In the genomic region with DNA sequence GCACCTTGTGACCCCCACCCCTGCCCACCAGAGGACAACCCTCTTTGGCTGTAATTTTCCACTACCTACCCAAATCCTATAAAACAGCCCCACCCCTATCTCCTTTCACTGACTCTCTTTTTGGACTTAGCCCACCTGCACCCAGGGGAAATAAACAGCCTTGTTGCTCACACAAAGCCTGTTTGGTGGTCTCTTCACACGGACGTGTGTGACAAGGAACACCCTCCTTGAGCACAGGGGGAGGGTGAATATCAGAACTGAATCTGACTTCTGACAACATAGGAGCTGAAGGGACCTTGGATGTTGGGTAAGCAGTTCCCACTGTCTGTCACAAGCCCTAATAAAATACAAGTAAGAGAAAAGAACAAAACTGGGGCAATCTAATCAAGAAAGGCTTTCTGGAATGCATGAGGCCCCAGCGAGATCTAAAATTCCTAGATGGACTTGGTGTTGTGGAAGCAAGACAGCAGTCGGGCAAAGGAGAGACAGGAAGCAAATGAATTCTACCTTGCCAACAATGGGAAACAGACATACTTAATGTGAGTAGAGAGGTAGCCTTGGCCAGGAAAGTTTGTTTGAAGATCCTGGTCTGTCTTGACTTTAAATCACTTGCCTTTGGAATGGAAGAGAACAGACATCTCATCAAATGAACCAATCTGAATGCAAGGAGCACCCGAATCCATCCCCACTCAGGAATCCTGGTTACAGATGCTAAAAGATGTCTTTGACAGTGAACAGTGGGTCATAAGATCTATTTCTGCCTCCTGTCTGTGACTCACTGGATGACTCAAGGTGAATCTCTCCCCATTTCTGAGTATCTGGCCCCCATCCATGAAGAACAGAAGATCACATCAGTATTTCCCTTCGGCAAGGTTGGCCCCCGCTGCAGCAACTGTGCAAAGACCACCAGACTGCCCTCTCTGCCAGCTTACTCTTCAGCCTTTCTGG, we compare ENCODE assay signal across 11 cellular contexts. TPM values are rescaled to one million over a fixed set of nuclear protein-coding genes. Genes with fewer than 3 reads are reported as not detected.
DNase-seq lines count a peak whose midpoint lies in the region; ATAC-seq and TF ChIP-seq lines count a peak whose summit lies in the region.
"Had no signal": no experiment of that assay in that cellular context is flagged by ENCODE, and none has a peak within 500 bp of the region (broad histone marks: within the 10 kb centered on the region; RNA-seq: fewer than 3 reads in every experiment).

No MANE protein-coding gene starts in this region.

- no peak for TF ChIP-seq POLR2A in gastrocnemius medialis (IDR thresholded peaks at IDR 0.05)

- H3K27me3 ChIP-seq in H7 (ENCODE audit: control insufficient read depth, insufficient read depth, low read length) (no peaks in the 10 kb centered on the region), RWPE2 (ENCODE audit: insufficient read depth, poor library complexity, severe bottlenecking) (no peaks in the 10 kb centered on the region), gastrocnemius medialis (no peaks in the 10 kb centered on the region)

- in situ Hi-C loops in gastrocnemius medialis (cut with MboI; ENCODE audit: low sequenced_read_pairs in 4 of 4), result no loop called here

- no peak overlapping the region for H3K27ac ChIP-seq in RWPE2 (ENCODE audit: poor library complexity, severe bottlenecking)
- peak overlapping the region in 3 of 4 donors; percentile 58 to 74 (median 62) for H3K27ac ChIP-seq in gastrocnemius medialis

- peak overlapping the region; percentile 60 for H3K4me3 ChIP-seq in H7 (ENCODE audit: insufficient read depth, low read depth, low read length)
- H3K4me3 ChIP-seq in RWPE2 (ENCODE audit: severe bottlenecking), result no peak overlapping the region
- no peak overlapping the region for H3K4me3 ChIP-seq in foreskin fibroblast (ENCODE audit: low read depth in 1 of 2, low read length in 2 of 2)
- H3K4me3 ChIP-seq in gastrocnemius medialis, result no peak overlapping the region

- DNase-seq in H7, result no peak
- DNase-seq in RWPE2 (ENCODE audit: low spot score), result no peak
- DNase-seq in foreskin fibroblast, result peak; percentile 76 to 90
- peak in 1 of 2 donors; percentile 8 for DNase-seq in gastrocnemius medialis
- no peak for DNase-seq in activated CD8-positive, alpha-beta memory T cell treated with anti-CD3 and anti-CD28 coated beads, Interleukin-2, amount 50 U/mL, for 4 hours
- DNase-seq in NCI-H2107 (lab: John Stamatoyannopoulos, UW), result no peak
- DNase-seq: activated CD4-positive, CD25-positive, alpha-beta regulatory T cell treated with anti-CD3 and anti-CD28 coated beads, Interleukin-2, amount 50 U/mL, for 72 hours; activated naive CD4-positive, alpha-beta T cell treated with anti-CD3 and anti-CD28 coated beads, Interleukin-2, amount 10 ng/mL, durations not matched to agents 7 days and 5 days; DMS79; effector CD4-positive, alpha-beta T cell had no signal

- peak; percentile 84 for ATAC-seq in RWPE2 (ENCODE audit: low read depth)
- peak; percentile 93 to 98 for ATAC-seq in gastrocnemius medialis
- ATAC-seq in HG03108 (IDR thresholded peaks at IDR 0.05; ENCODE audit: unreplicated experiment), result no peak

- TF ChIP-seq CTCF in RWPE2 (IDR thresholded peaks at IDR 0.05; ENCODE audit: poor library complexity, severe bottlenecking) (no peak), foreskin fibroblast (IDR thresholded peaks at IDR 0.05; ENCODE audit: low read depth, low read length) (no peak), gastrocnemius medialis (IDR thresholded peaks at IDR 0.05 in 4 of 5, conservative IDR thresholded peaks at IDR 0.05 in 1 of 5) (no peak)

- intact Hi-C loops in gastrocnemius medialis (cut with DNase I; ENCODE audit: low total_unique reads), result no loop called here

- H3K36me3 ChIP-seq in H7 (replicated peaks; ENCODE audit: control insufficient read depth, insufficient read depth, low read length) (no peaks in the 10 kb centered on the region), RWPE2 (ENCODE audit: low read depth) (no peaks in the 10 kb centered on the region), gastrocnemius medialis (no peaks in the 10 kb centered on the region)

- H3K4me1 ChIP-seq in RWPE2 (ENCODE audit: insufficient read depth, poor library complexity, severe bottlenecking) (peaks cover 16% of the 10 kb centered on the region), gastrocnemius medialis (peaks cover 7 to 19% of the 10 kb centered on the region in 2 donors)

- H3K9me3 ChIP-seq in RWPE2 (ENCODE audit: severe bottlenecking), result no peaks in the 10 kb centered on the region
- no peaks in the 10 kb centered on the region for H3K9me3 ChIP-seq in gastrocnemius medialis

RNA-seq across cellular contexts. Expression of gene OLFML3, which starts 53.3 kb away (rescaled TPM):
- 226 and 276 TPM in 2 replicates for total RNA-seq in H7 (2014; rRNA removed; shearing (Covaris generic))
- total RNA-seq in gastrocnemius medialis, result 10 to 100 TPM in 3 of 4 donors, 1 to 10 TPM in 1; 5.9 to 17.1 (median 14.0) TPM

Comparison
In these comparisons a context has a peak if more than half of its experiments do, and no peak if none do; other contexts are left out.
1. DNase-seq: peak in foreskin fibroblast (2 of 2); none in H7 (single experiment), RWPE2 (single experiment), activated CD8-positive, alpha-beta memory T cell treated with anti-CD3 and anti-CD28 coated beads, Interleukin-2, amount 50 U/mL, for 4 hours (single experiment) and NCI-H2107 (single experiment).
2. RNA of gene OLFML3, which starts 53.3 kb away (total RNA-seq): 226 to 276 TPM in H7; 5.9 to 17.1 TPM in gastrocnemius medialis; every median in the first group is over 10 times any median in the second.